In the genomic region with DNA sequence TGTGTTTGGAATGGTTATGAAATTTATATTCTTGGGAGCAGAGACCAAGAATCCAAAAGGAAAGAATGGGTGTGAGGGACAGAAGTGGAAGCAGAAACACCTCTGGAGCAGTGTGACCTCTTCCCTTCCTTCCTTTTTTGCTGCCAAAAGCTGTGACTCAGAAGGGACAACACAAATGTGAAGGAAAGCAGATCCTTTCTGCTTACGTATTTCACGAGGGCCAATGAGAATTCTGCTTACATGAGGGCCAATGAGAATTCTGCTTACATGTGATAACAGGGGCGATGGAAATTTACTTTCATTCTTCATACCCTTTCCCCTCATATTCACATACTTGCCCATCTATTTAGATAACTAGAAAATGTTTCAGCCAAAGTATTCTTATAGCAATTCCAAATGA, we compare ENCODE assay signal across 8 cellular contexts.
DNase-seq lines count a peak whose midpoint lies in the region; ATAC-seq and TF ChIP-seq lines count a peak whose summit lies in the region.

No MANE protein-coding gene starts in this region.

- POLR2A ChIA-PET in CD8-positive, alpha-beta T cell (lab: Charles Lee): no interaction called here
- POLR2A ChIA-PET in naive thymus-derived CD8-positive, alpha-beta T cell (lab: Charles Lee): no interaction called here

- no peak for TF ChIP-seq POLR2A in right lobe of liver (IDR thresholded peaks at IDR 0.05)

- DNase-seq in AG08396 (ENCODE audit: low spot score) (peak; percentile 75), astrocyte of the spinal cord (ENCODE audit: low read depth, low spot score) (peak; percentile 75), right lobe of liver (peak in 1 of 3 donors; percentile 46), NCI-H524 treated with DMSO at 0.1 percent for 48 hours (lab: John Stamatoyannopoulos, UW) (no peak)
- no peak for DNase-seq in CD8-positive, alpha-beta T cell
- DNase-seq in naive thymus-derived CD8-positive, alpha-beta T cell: no peak
- no peak for DNase-seq in effector memory CD8-positive, alpha-beta T cell

- no peaks in the 10 kb centered on the region for H3K4me1 Mint-ChIP-seq in CD8-positive, alpha-beta T cell (ENCODE audit: low read depth)
- no peaks in the 10 kb centered on the region for H3K4me1 Mint-ChIP-seq in naive thymus-derived CD8-positive, alpha-beta T cell
- no peaks in the 10 kb centered on the region for H3K4me1 Mint-ChIP-seq in effector memory CD8-positive, alpha-beta T cell (ENCODE audit: low read depth in 2 of 2)

- peaks cover 5% of the 10 kb centered on the region for H3K9me3 Mint-ChIP-seq in CD8-positive, alpha-beta T cell
- H3K9me3 Mint-ChIP-seq in naive thymus-derived CD8-positive, alpha-beta T cell: peaks cover 0 to 21% (median 6%) of the 10 kb centered on the region in 9 donors
- peaks cover 2 to 6% of the 10 kb centered on the region in 2 donors for H3K9me3 Mint-ChIP-seq in effector memory CD8-positive, alpha-beta T cell

- intact Hi-C loops in right lobe of liver (cut with DNase I): no loop called here
- intact Hi-C loops in CD8-positive, alpha-beta T cell (cut with DNase I, micrococcal nuclease): no loop called here

- no peak overlapping the region for H3K4me3 Mint-ChIP-seq in CD8-positive, alpha-beta T cell
- H3K4me3 Mint-ChIP-seq in naive thymus-derived CD8-positive, alpha-beta T cell: no peak overlapping the region
- H3K4me3 Mint-ChIP-seq in effector memory CD8-positive, alpha-beta T cell: no peak overlapping the region

- H3K36me3 ChIP-seq in right lobe of liver: no peaks in the 10 kb centered on the region
- H3K36me3 ChIP-seq in CD8-positive, alpha-beta T cell (ENCODE audit: insufficient read depth, low read length): no peaks in the 10 kb centered on the region

- TF ChIP-seq CTCF in astrocyte of the spinal cord (IDR thresholded peaks at IDR 0.05; ENCODE audit: low read depth, low read length): no peak
- TF ChIP-seq CTCF in right lobe of liver (IDR thresholded peaks at IDR 0.05): no peak
- no peak for TF ChIP-seq CTCF in CD8-positive, alpha-beta T cell (IDR thresholded peaks at IDR 0.05)

- ATAC-seq in HG03432 (IDR thresholded peaks at IDR 0.05; ENCODE audit: unreplicated experiment) (peak; percentile 67), right lobe of liver (peak; percentile 64 to 97 (median 83))
- no peak for ATAC-seq in CD8-positive, alpha-beta T cell
- ATAC-seq in naive thymus-derived CD8-positive, alpha-beta T cell: no peak
- ATAC-seq in effector memory CD8-positive, alpha-beta T cell (replicated peaks): no peak

- H3K27ac Mint-ChIP-seq in CD8-positive, alpha-beta T cell: no peak overlapping the region
- H3K27ac Mint-ChIP-seq in naive thymus-derived CD8-positive, alpha-beta T cell: no peak overlapping the region
- H3K27ac Mint-ChIP-seq in effector memory CD8-positive, alpha-beta T cell: no peak overlapping the region

- no peak overlapping the region for H3K27ac ChIP-seq in right lobe of liver
- H3K27ac ChIP-seq in CD8-positive, alpha-beta T cell (ENCODE audit: low read depth, low read length): no peak overlapping the region

- no peaks in the 10 kb centered on the region for H3K36me3 Mint-ChIP-seq in CD8-positive, alpha-beta T cell
- no peaks in the 10 kb centered on the region for H3K36me3 Mint-ChIP-seq in naive thymus-derived CD8-positive, alpha-beta T cell
- no peaks in the 10 kb centered on the region for H3K36me3 Mint-ChIP-seq in effector memory CD8-positive, alpha-beta T cell (ENCODE audit: insufficient read depth)

- H3K4me3 ChIP-seq in astrocyte of the spinal cord (ENCODE audit: low read depth, low read length): no peak overlapping the region
- no peak overlapping the region for H3K4me3 ChIP-seq in right lobe of liver
- no peak overlapping the region for H3K4me3 ChIP-seq in CD8-positive, alpha-beta T cell (ENCODE audit: low read depth, low read length)

- CTCF ChIA-PET in CD8-positive, alpha-beta T cell (lab: Charles Lee): no interaction called here

- no peaks in the 10 kb centered on the region for H3K9me3 ChIP-seq in right lobe of liver
- no peaks in the 10 kb centered on the region for H3K9me3 ChIP-seq in CD8-positive, alpha-beta T cell (ENCODE audit: low read length)

- WGBS in right lobe of liver (ENCODE audit: insufficient coverage, low coverage, low lambda C conversion rate, missing lambda C conversion rate): 33% methylated on average over 3 of the region's 3 CpGs

- no peaks in the 10 kb centered on the region for H3K4me1 ChIP-seq in right lobe of liver
- H3K4me1 ChIP-seq in CD8-positive, alpha-beta T cell (ENCODE audit: insufficient read depth, low read length): no peaks in the 10 kb centered on the region

- in situ Hi-C loops in astrocyte of the spinal cord (cut with HindIII; ENCODE audit: low sequenced_read_pairs): no loop called here

- H3K27me3 Mint-ChIP-seq in CD8-positive, alpha-beta T cell (ENCODE audit: low read depth): no peaks in the 10 kb centered on the region
- H3K27me3 Mint-ChIP-seq in naive thymus-derived CD8-positive, alpha-beta T cell: peaks cover 0 to 15% (median 8%) of the 10 kb centered on the region in 5 donors
- H3K27me3 Mint-ChIP-seq in effector memory CD8-positive, alpha-beta T cell: no peaks in the 10 kb centered on the region

- H3K27me3 ChIP-seq in right lobe of liver: no peaks in the 10 kb centered on the region
- H3K27me3 ChIP-seq in CD8-positive, alpha-beta T cell (ENCODE audit: insufficient read depth, low read length): no peaks in the 10 kb centered on the region

Comparison
In these comparisons a context has a peak if more than half of its experiments do, and no peak if none do; other contexts are left out.
1. DNase-seq: peak in AG08396 (single experiment) and astrocyte of the spinal cord (single experiment); none in CD8-positive, alpha-beta T cell (0 of 7), NCI-H524 treated with DMSO at 0.1 percent for 48 hours (single experiment), naive thymus-derived CD8-positive, alpha-beta T cell (0 of 10) and effector memory CD8-positive, alpha-beta T cell (0 of 3).
2. ATAC-seq: peak in HG03432 (single experiment) and right lobe of liver (4 of 4); none in CD8-positive, alpha-beta T cell (single experiment), naive thymus-derived CD8-positive, alpha-beta T cell (0 of 2) and effector memory CD8-positive, alpha-beta T cell (single experiment).